8 cellular contexts compared by ENCODE assay signal in the genomic region with DNA sequence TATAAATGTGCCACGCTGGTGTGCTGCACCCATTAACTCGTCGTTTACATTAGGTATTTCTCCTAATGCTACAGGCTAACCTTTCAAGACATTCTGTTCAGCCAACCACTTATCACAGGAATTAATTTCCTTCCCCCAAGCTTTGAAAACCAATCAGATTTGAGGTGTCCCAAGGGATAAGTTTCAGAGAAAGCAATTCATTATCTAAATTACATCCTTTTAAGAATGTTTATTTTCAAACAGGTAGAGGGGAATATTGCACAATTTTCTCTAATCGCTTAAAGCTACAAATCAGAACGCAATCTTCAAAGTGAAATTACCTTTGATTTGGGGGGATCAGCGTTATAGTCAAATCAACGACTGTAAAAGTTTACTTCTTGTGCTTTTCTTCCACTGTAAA. TPM values are rescaled to one million over a fixed set of nuclear protein-coding genes. Genes with fewer than 3 reads are reported as not detected.
DNase-seq lines count a peak whose midpoint lies in the region; ATAC-seq, FAIRE-seq and TF ChIP-seq lines count a peak whose summit lies in the region.

No MANE protein-coding gene starts in this region.

- FAIRE-seq in kidney (lab: Jason Lieb, UNC) (no peak), urothelium cell line (lab: Jason Lieb, UNC) (no peak)

- peak; percentile 6 for DNase-seq in HuH-7 (ENCODE audit: low spot score)
- no peak for DNase-seq in kidney
- DNase-seq in tibial artery, result no peak
- no peak for DNase-seq in urothelium cell line (ENCODE audit: low spot score)

- no peaks in the 10 kb centered on the region for H3K27me3 ChIP-seq in tibial artery

- H3K9me3 ChIP-seq in kidney (ENCODE audit: control insufficient read depth in 1 of 2, low read length in 2 of 2) (no peaks in the 10 kb centered on the region), tibial artery (no peaks in the 10 kb centered on the region)

- H3K27ac ChIP-seq in C4-2B, result peak overlapping the region; percentile 93
- peak overlapping the region; percentile 87 to 96 for H3K27ac ChIP-seq in kidney (ENCODE audit: low read depth in 2 of 2, low read length in 2 of 2)
- peak overlapping the region; percentile 88 to 100 for H3K27ac ChIP-seq in tibial artery

- no peak for TF ChIP-seq CTCF in C4-2B (conservative IDR thresholded peaks at IDR 0.05)
- TF ChIP-seq CTCF in kidney (IDR thresholded peaks at IDR 0.05; ENCODE audit: borderline replicate concordance, extremely low read depth, insufficient read depth), result no peak
- no peak for TF ChIP-seq CTCF in tibial artery (IDR thresholded peaks at IDR 0.05)

- peak overlapping the region; percentile 91 for H3K27ac Mint-ChIP-seq in activated naive CD8-positive, alpha-beta T cell

- H3K4me3 Mint-ChIP-seq in activated naive CD8-positive, alpha-beta T cell, result peak overlapping the region; percentile 95

- no peaks in the 10 kb centered on the region for H3K9me3 Mint-ChIP-seq in activated naive CD8-positive, alpha-beta T cell (ENCODE audit: low read depth)

- peak overlapping the region; percentile 35 to 75 for H3K9ac ChIP-seq in kidney (ENCODE audit: low read length in 2 of 2)

- no peaks in the 10 kb centered on the region for H3K36me3 ChIP-seq in kidney (ENCODE audit: control insufficient read depth in 1 of 2, insufficient read depth in 2 of 2, low read length in 2 of 2)
- H3K36me3 ChIP-seq in tibial artery, result no peaks in the 10 kb centered on the region

- H3K4me1 Mint-ChIP-seq in activated naive CD8-positive, alpha-beta T cell (ENCODE audit: low read depth), result peaks cover 54% of the 10 kb centered on the region

- no peaks in the 10 kb centered on the region for H3K36me3 Mint-ChIP-seq in activated naive CD8-positive, alpha-beta T cell

- peaks cover 4 to 10% of the 10 kb centered on the region in 2 donors for H3K4me1 ChIP-seq in kidney (ENCODE audit: control insufficient read depth in 1 of 2, insufficient read depth in 1 of 2, low read depth in 1 of 2, low read length in 2 of 2)
- peaks cover 0 to 19% (median 6%) of the 10 kb centered on the region in 4 donors for H3K4me1 ChIP-seq in tibial artery

- intact Hi-C loops in kidney (cut with DNase I) (no loop called here), tibial artery (cut with DNase I; ENCODE audit: low total_unique reads) (loop anchor here (5.0 kb wide), 3 partner anchors 148 to 307 kb away; partner anchors contain the start of genes EXOC1, SRD5A3 and TMEM165)

- no peaks in the 10 kb centered on the region for H3K27me3 Mint-ChIP-seq in activated naive CD8-positive, alpha-beta T cell

- peak overlapping the region; percentile 83 to 88 for H3K4me3 ChIP-seq in kidney (ENCODE audit: low read length in 2 of 2)
- peak overlapping the region; percentile 61 to 98 for H3K4me3 ChIP-seq in tibial artery

- ATAC-seq in HG03135 (IDR thresholded peaks at IDR 0.05; ENCODE audit: unreplicated experiment) (no peak), HG03196 (IDR thresholded peaks at IDR 0.05; ENCODE audit: unreplicated experiment) (no peak)

RNA-seq across cellular contexts. Expression of gene CLOCK, which starts 1.6 kb away (rescaled TPM):
- total RNA-seq in kidney, result 28.9 TPM
- 3.8 TPM for polyA plus RNA-seq in kidney (ENCODE audit: insufficient read depth, low read depth, low replicate concordance)

RNA-seq across cellular contexts. Expression of gene PDCL2, which starts 46.9 kb away (rescaled TPM):
- total RNA-seq in kidney, result not detected
- polyA plus RNA-seq in kidney (ENCODE audit: insufficient read depth, low read depth, low replicate concordance), result not detected
